Comparison of ENCODE assay signal across 20 cellular contexts in the genomic region with DNA sequence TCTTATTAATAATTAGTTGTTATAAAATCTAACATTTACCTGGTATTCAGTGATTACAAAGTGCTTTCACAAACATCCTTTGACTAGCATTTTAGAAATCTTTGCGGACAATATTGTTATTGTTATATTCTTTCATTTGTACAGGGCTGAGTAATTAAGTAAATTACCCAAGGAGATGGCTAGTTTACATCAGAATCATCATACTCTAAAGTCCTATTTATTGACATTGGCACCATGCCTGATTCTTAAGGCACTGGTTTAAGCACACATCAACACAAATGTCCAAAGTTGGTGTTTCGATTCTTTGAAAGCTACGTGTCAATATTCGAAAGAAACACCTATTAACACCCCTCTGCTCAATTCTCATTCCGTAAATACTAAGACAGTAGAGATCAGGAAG.
DNase-seq lines count a peak whose midpoint lies in the region; ATAC-seq and TF ChIP-seq lines count a peak whose summit lies in the region.
"Had no signal": no experiment of that assay in that cellular context is flagged by ENCODE, and none has a peak within 500 bp of the region (broad histone marks: within the 10 kb centered on the region; RNA-seq: fewer than 3 reads in every experiment).

No MANE protein-coding gene starts in this region.

- TF ChIP-seq CTCF in Calu3 (IDR thresholded peaks at IDR 0.05; ENCODE audit: unreplicated experiment) (no peak), WTC11 (IDR thresholded peaks at IDR 0.05) (no peak)

- H3K4me1 Mint-ChIP-seq in Calu3 (ENCODE audit: low read depth, unreplicated experiment), result peaks cover 42% of the 10 kb centered on the region
- H3K4me1 Mint-ChIP-seq in WTC11, result peaks cover 17% of the 10 kb centered on the region
- H3K4me1 Mint-ChIP-seq: CD4-positive, CD25-positive, alpha-beta regulatory T cell; IgD-negative memory B cell; T-cell had no signal

- CTCF ChIA-PET in Calu3 (lab: Charles Lee), result no interaction called here
- CTCF ChIA-PET in WTC11 (lab: Charles Lee), result no interaction called here

- no peak overlapping the region for H3K27ac ChIP-seq in substantia nigra (ENCODE audit: low read depth, low read length, poor library complexity, severe bottlenecking)

- H3K36me3 Mint-ChIP-seq in Calu3 (ENCODE audit: insufficient read depth, unreplicated experiment) (peaks cover 8% of the 10 kb centered on the region), WTC11 (no peaks in the 10 kb centered on the region)
- H3K36me3 Mint-ChIP-seq: CD4-positive, CD25-positive, alpha-beta regulatory T cell; IgD-negative memory B cell; T-cell had no signal

- peak overlapping the region; percentile 29 for H3K4me3 Mint-ChIP-seq in Calu3 (ENCODE audit: low read depth, unreplicated experiment)
- no peak overlapping the region for H3K4me3 Mint-ChIP-seq in WTC11
- H3K4me3 Mint-ChIP-seq: CD4-positive, CD25-positive, alpha-beta regulatory T cell; IgD-negative memory B cell; T-cell; T-helper 2 cell treated with Interferon-gamma antibody and Interleukin-4, amounts not matched to agents 5 μg/mL and 100 μg/mL, for 36 hours had no signal

- no peaks in the 10 kb centered on the region for H3K27me3 Mint-ChIP-seq in Calu3 (ENCODE audit: unreplicated experiment)
- H3K27me3 Mint-ChIP-seq in WTC11 (ENCODE audit: low read depth), result no peaks in the 10 kb centered on the region
- H3K27me3 Mint-ChIP-seq: CD4-positive, CD25-positive, alpha-beta regulatory T cell; IgD-negative memory B cell; T-cell had no signal

- intact Hi-C loops in Calu3 (cut with micrococcal nuclease; ENCODE audit: unreplicated experiment), result loop anchor here (1.0 to 10.0 kb wide), 3 partner anchors 354 to 853 kb away; a partner anchor contains a TSS

- peak; percentile 71 for DNase-seq in COR-L47 (lab: John Stamatoyannopoulos, UW)
- DNase-seq in Calu3, result peak; percentile 12
- DNase-seq in NCI-H1048 (lab: John Stamatoyannopoulos, UW), result peak; percentile 13
- no peak for DNase-seq in WTC11 (ENCODE audit: low spot score)
- no peak for DNase-seq in substantia nigra (lab: John Stamatoyannopoulos, UW)
- DNase-seq: CD4-positive, CD25-positive, alpha-beta regulatory T cell; DMS 273 treated with DMSO at 0.1 percent for 48 hours; DMS79 treated with DMSO at 0.1 percent for 48 hours; NCI-H2029; NCI-H226; NCI-H510A treated with DMSO at 0.1 percent for 48 hours; T-cell had no signal

- H3K9me3 Mint-ChIP-seq in Calu3 (ENCODE audit: low read depth, unreplicated experiment) (no peaks in the 10 kb centered on the region), WTC11 (no peaks in the 10 kb centered on the region)

- POLR2A ChIA-PET in WTC11 (lab: Charles Lee), result no interaction called here

- peak overlapping the region; percentile 77 for H3K27ac Mint-ChIP-seq in Calu3 (ENCODE audit: unreplicated experiment)
- H3K27ac Mint-ChIP-seq in WTC11, result peak overlapping the region; percentile 30; the same call in 1 of the 2 replicates
- H3K27ac Mint-ChIP-seq: CD4-positive, CD25-positive, alpha-beta regulatory T cell; IgD-negative memory B cell; T-cell; T-helper 2 cell treated with Interferon-gamma antibody and Interleukin-4, amounts not matched to agents 5 μg/mL and 100 μg/mL, for 36 hours had no signal

- no TSS peak for BruUV-seq in Calu3 (replicated peaks; lab: Mats Ljungman, UMichigan)

- ATAC-seq in WTC11 (no peak), GM18867 (IDR thresholded peaks at IDR 0.05; ENCODE audit: unreplicated experiment) (no peak), GM21447 (IDR thresholded peaks at IDR 0.05; ENCODE audit: unreplicated experiment) (no peak), GM21576 (IDR thresholded peaks at IDR 0.05; ENCODE audit: unreplicated experiment) (no peak)
- ATAC-seq: GM12878, Panc1, SK-N-SH treated with all-trans-retinoic acid at 6 μM for 48 hours, T-cell had no signal

TF ChIP-seq in WTC11, 78 proteins besides CTCF, POLR2A, EP300 and RAD21 (continues in another document):
- TF ChIP-seq, protein P1, sequence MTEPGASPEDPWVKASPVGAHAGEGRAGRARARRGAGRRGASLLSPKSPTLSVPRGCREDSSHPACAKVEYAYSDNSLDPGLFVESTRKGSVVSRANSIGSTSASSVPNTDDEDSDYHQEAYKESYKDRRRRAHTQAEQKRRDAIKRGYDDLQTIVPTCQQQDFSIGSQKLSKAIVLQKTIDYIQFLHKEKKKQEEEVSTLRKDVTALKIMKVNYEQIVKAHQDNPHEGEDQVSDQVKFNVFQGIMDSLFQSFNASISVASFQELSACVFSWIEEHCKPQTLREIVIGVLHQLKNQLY (CRISPR knock-in tag; IDR thresholded peaks at IDR 0.05), result no peak
- TF ChIP-seq ESRRA (CRISPR knock-in tag; IDR thresholded peaks at IDR 0.05; ENCODE audit: borderline replicate concordance) (no peak), TEAD4 (CRISPR knock-in tag; IDR thresholded peaks at IDR 0.05) (no peak), ZNF671 (CRISPR knock-in tag; IDR thresholded peaks at IDR 0.05) (no peak), RORB (CRISPR knock-in tag; IDR thresholded peaks at IDR 0.05) (no peak), CBFB (CRISPR knock-in tag; IDR thresholded peaks at IDR 0.05; ENCODE audit: low read depth) (no peak), MYBL2 (CRISPR knock-in tag; IDR thresholded peaks at IDR 0.05) (no peak), ZBTB21 (CRISPR knock-in tag; IDR thresholded peaks at IDR 0.05; ENCODE audit: borderline replicate concordance) (no peak), NR1H2 (CRISPR knock-in tag; IDR thresholded peaks at IDR 0.05) (no peak), ZNF232 (CRISPR knock-in tag; IDR thresholded peaks at IDR 0.05) (no peak), EMX1 (CRISPR knock-in tag; IDR thresholded peaks at IDR 0.05) (no peak), SMAD4 (CRISPR knock-in tag; IDR thresholded peaks at IDR 0.05) (no peak), RELA (CRISPR knock-in tag; IDR thresholded peaks at IDR 0.05; ENCODE audit: borderline replicate concordance) (no peak)
- TF ChIP-seq, protein P2, sequence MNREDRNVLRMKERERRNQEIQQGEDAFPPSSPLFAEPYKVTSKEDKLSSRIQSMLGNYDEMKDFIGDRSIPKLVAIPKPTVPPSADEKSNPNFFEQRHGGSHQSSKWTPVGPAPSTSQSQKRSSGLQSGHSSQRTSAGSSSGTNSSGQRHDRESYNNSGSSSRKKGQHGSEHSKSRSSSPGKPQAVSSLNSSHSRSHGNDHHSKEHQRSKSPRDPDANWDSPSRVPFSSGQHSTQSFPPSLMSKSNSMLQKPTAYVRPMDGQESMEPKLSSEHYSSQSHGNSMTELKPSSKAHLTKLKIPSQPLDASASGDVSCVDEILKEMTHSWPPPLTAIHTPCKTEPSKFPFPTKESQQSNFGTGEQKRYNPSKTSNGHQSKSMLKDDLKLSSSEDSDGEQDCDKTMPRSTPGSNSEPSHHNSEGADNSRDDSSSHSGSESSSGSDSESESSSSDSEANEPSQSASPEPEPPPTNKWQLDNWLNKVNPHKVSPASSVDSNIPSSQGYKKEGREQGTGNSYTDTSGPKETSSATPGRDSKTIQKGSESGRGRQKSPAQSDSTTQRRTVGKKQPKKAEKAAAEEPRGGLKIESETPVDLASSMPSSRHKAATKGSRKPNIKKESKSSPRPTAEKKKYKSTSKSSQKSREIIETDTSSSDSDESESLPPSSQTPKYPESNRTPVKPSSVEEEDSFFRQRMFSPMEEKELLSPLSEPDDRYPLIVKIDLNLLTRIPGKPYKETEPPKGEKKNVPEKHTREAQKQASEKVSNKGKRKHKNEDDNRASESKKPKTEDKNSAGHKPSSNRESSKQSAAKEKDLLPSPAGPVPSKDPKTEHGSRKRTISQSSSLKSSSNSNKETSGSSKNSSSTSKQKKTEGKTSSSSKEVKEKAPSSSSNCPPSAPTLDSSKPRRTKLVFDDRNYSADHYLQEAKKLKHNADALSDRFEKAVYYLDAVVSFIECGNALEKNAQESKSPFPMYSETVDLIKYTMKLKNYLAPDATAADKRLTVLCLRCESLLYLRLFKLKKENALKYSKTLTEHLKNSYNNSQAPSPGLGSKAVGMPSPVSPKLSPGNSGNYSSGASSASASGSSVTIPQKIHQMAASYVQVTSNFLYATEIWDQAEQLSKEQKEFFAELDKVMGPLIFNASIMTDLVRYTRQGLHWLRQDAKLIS (CRISPR knock-in tag; IDR thresholded peaks at IDR 0.05; ENCODE audit: borderline replicate concordance), result no peak
- TF ChIP-seq, protein P3, sequence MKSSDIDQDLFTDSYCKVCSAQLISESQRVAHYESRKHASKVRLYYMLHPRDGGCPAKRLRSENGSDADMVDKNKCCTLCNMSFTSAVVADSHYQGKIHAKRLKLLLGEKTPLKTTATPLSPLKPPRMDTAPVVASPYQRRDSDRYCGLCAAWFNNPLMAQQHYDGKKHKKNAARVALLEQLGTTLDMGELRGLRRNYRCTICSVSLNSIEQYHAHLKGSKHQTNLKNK (CRISPR knock-in tag; IDR thresholded peaks at IDR 0.05), result no peak
- TF ChIP-seq, protein P4, sequence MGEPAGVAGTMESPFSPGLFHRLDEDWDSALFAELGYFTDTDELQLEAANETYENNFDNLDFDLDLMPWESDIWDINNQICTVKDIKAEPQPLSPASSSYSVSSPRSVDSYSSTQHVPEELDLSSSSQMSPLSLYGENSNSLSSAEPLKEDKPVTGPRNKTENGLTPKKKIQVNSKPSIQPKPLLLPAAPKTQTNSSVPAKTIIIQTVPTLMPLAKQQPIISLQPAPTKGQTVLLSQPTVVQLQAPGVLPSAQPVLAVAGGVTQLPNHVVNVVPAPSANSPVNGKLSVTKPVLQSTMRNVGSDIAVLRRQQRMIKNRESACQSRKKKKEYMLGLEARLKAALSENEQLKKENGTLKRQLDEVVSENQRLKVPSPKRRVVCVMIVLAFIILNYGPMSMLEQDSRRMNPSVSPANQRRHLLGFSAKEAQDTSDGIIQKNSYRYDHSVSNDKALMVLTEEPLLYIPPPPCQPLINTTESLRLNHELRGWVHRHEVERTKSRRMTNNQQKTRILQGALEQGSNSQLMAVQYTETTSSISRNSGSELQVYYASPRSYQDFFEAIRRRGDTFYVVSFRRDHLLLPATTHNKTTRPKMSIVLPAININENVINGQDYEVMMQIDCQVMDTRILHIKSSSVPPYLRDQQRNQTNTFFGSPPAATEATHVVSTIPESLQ (CRISPR knock-in tag; IDR thresholded peaks at IDR 0.05), result no peak
- TF ChIP-seq, protein P5, sequence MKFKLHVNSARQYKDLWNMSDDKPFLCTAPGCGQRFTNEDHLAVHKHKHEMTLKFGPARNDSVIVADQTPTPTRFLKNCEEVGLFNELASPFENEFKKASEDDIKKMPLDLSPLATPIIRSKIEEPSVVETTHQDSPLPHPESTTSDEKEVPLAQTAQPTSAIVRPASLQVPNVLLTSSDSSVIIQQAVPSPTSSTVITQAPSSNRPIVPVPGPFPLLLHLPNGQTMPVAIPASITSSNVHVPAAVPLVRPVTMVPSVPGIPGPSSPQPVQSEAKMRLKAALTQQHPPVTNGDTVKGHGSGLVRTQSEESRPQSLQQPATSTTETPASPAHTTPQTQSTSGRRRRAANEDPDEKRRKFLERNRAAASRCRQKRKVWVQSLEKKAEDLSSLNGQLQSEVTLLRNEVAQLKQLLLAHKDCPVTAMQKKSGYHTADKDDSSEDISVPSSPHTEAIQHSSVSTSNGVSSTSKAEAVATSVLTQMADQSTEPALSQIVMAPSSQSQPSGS (CRISPR knock-in tag; IDR thresholded peaks at IDR 0.05; ENCODE audit: borderline replicate concordance, low read depth), result no peak

Comparison
In these comparisons a context has a peak if more than half of its experiments do, and no peak if none do; other contexts are left out.
1. DNase-seq: peak in COR-L47 (single experiment), Calu3 (single experiment) and NCI-H1048 (single experiment); none in WTC11 (single experiment) and substantia nigra (0 of 49).